In genomic region chr20:61760321-61761112, GRCh38 we compare ENCODE assay signal across 32 cellular contexts.
A peak's percentile ranks its signal among the peaks of the same experiment; 100 is the strongest.
DNase-seq lines count a peak whose midpoint lies in the region; ATAC-seq, FAIRE-seq and TF ChIP-seq lines count a peak whose summit lies in the region.
"Had no signal": no experiment of that assay in that cellular context is flagged by ENCODE, and none has a peak within 500 bp of the region (broad histone marks: within the 10 kb centered on the region; RNA-seq: fewer than 3 reads in every experiment).

No MANE protein-coding gene starts in this region.

- H3K9me3 Mint-ChIP-seq in activated T-cell treated with anti-CD3 and anti-CD28 coated beads, Interleukin-2, amount 50 U/mL, for 72 hours = no peaks in the 10 kb centered on the region
- H3K9me3 Mint-ChIP-seq: activated CD4-positive, alpha-beta memory T cell treated with anti-CD3 and anti-CD28 coated beads for 36 hours; activated naive CD8-positive, alpha-beta T cell treated with anti-CD3 and anti-CD28 coated beads, Interleukin-2, amount 10 ng/mL, durations not matched to agents 7 days and 5 days; activated T-helper 2 cell treated with anti-CD3 and anti-CD28 coated beads, Interferon-gamma antibody, Interleukin-2, Interleukin-4, amounts not matched to agents 10 μg/mL and 5 μg/mL and 100 μg/mL, durations not matched to agents 14 hours and 24 hours and 36 hours; CD4-positive, alpha-beta memory T cell; natural killer cell treated with Interleukin-12 subunit alpha and Interleukin-12 subunit beta and Interleukin-15 and Interleukin-18, amount 100 ng/mL, for 72 hours; stimulated activated naive B cell treated with anti-CD40 and anti-IgM and Interleukin-4, amounts not matched to agents 10 μg/mL and 1 μg/mL and 100 μg/mL, for 72 hours had no signal

- DNase-seq in HepG2 (ENCODE audit: low spot score) (no peak), right lobe of liver (no peak), inferior parietal cortex (ENCODE audit: extremely low spot score) (peak; percentile 72), putamen (ENCODE audit: low spot score) (peak; percentile 71), NCI-H2227 (lab: John Stamatoyannopoulos, UW; ENCODE audit: unreplicated experiment) (no peak), PC-9 (no peak)
- no peak for DNase-seq in activated T-cell treated with anti-CD3 and anti-CD28 coated beads, Interleukin-2, amount 50 U/mL, for 72 hours
- DNase-seq: activated CD4-positive, alpha-beta memory T cell treated with anti-CD3 and anti-CD28 coated beads for 36 hours; activated CD8-positive, alpha-beta memory T cell treated with anti-CD3 and anti-CD28 coated beads, Interleukin-2, amount 50 U/mL, for 48 hours; activated naive CD8-positive, alpha-beta T cell treated with anti-CD3 and anti-CD28 coated beads, Interleukin-2, amount 10 ng/mL, durations not matched to agents 7 days and 5 days; AML-193; CD4-positive, alpha-beta memory T cell; GOT3; islet precursor cell; left ventricle myocardium superior; NCI-H1105 treated with DMSO at 0.1 percent for 48 hours; NCI-H2081 treated with DMSO at 0.1 percent for 48 hours; NCI-H774; RPMI8226; stimulated activated CD4-positive, alpha-beta T cell treated with anti-CD3 and anti-CD28 coated beads, Interleukin-12 subunit alpha, Interleukin-12 subunit beta, amount 100 ng/mL, for 4 hours; stimulated activated CD4-positive, alpha-beta T cell treated with anti-CD3 and anti-CD28 coated beads, Interleukin-4, amount 100 ng/mL, for 4 hours; stimulated activated naive B cell treated with anti-CD40 and anti-IgM and Interleukin-4, amounts not matched to agents 10 μg/mL and 1 μg/mL and 100 μg/mL, for 72 hours had no signal

- no TSS peak for BruUV-seq in HepG2 (replicated peaks; lab: Mats Ljungman, UMichigan)
- BruUV-seq in PC-9 (replicated peaks; lab: Mats Ljungman, UMichigan) = no TSS peak

- H3K36me3 ChIP-seq in HepG2 (replicated peaks in 1 of 2; ENCODE audit: control insufficient read depth in 1 of 2, insufficient read depth in 2 of 2, low read length in 2 of 2) = no peaks in the 10 kb centered on the region
- no peaks in the 10 kb centered on the region for H3K36me3 ChIP-seq in right lobe of liver
- H3K36me3 ChIP-seq in PC-9 (ENCODE audit: low read depth) = no peaks in the 10 kb centered on the region
- H3K36me3 ChIP-seq: right atrium auricular region had no signal

- H3K79me2 ChIP-seq in HepG2 (ENCODE audit: insufficient read depth, low read length) (no peaks in the 10 kb centered on the region), PC-9 (ENCODE audit: low read depth) (no peaks in the 10 kb centered on the region)

- no peak overlapping the region for H2AFZ ChIP-seq in HepG2 (ENCODE audit: low read length)
- H2AFZ ChIP-seq in PC-9 = no peak overlapping the region

- 16% methylated on average over 15 of the region's 18 CpGs for WGBS in HepG2 (ENCODE audit: low lambda C conversion rate)
- WGBS in right lobe of liver (ENCODE audit: insufficient coverage, low coverage, low lambda C conversion rate, missing lambda C conversion rate) = 47% methylated on average over 12 of the region's 18 CpGs

- no peak overlapping the region for H3K9ac ChIP-seq in HepG2 (ENCODE audit: insufficient read depth, low read depth, low read length)

- TF ChIP-seq RAD21 in HepG2 (CRISPR knock-in tag; IDR thresholded peaks at IDR 0.05) = no peak

- H3K4me1 Mint-ChIP-seq in activated T-cell treated with anti-CD3 and anti-CD28 coated beads, Interleukin-2, amount 50 U/mL, for 72 hours (ENCODE audit: low read depth) = no peaks in the 10 kb centered on the region
- H3K4me1 Mint-ChIP-seq: activated naive CD8-positive, alpha-beta T cell treated with anti-CD3 and anti-CD28 coated beads, Interleukin-2, amount 10 ng/mL, durations not matched to agents 7 days and 5 days; CD4-positive, alpha-beta memory T cell; stimulated activated naive B cell treated with anti-CD40 and anti-IgM and Interleukin-4, amounts not matched to agents 10 μg/mL and 1 μg/mL and 100 μg/mL, for 72 hours had no signal

- peaks cover 5% of the 10 kb centered on the region; the same call in 1 of the 2 replicates for H4K20me1 ChIP-seq in HepG2 (ENCODE audit: insufficient read depth, low read length)
- 0 out of 2 replicates have a peak, but pooled peaks cover 8% of the 10 kb centered on the region for H4K20me1 ChIP-seq in PC-9 (ENCODE audit: insufficient read depth)

- no peak overlapping the region for H3K4me3 Mint-ChIP-seq in activated T-cell treated with anti-CD3 and anti-CD28 coated beads, Interleukin-2, amount 50 U/mL, for 72 hours
- H3K4me3 Mint-ChIP-seq: activated CD4-positive, alpha-beta memory T cell treated with anti-CD3 and anti-CD28 coated beads for 36 hours; activated naive CD8-positive, alpha-beta T cell treated with anti-CD3 and anti-CD28 coated beads, Interleukin-2, amount 10 ng/mL, durations not matched to agents 7 days and 5 days; CD4-positive, alpha-beta memory T cell; natural killer cell treated with Interleukin-12 subunit alpha and Interleukin-12 subunit beta and Interleukin-15 and Interleukin-18, amount 100 ng/mL, for 72 hours; stimulated activated naive B cell treated with anti-CD40 and anti-IgM and Interleukin-4, amounts not matched to agents 10 μg/mL and 1 μg/mL and 100 μg/mL, for 72 hours had no signal

- H3K36me3 Mint-ChIP-seq in activated T-cell treated with anti-CD3 and anti-CD28 coated beads, Interleukin-2, amount 50 U/mL, for 72 hours (ENCODE audit: insufficient read depth in 2 of 2) = no peaks in the 10 kb centered on the region
- H3K36me3 Mint-ChIP-seq: activated CD4-positive, alpha-beta memory T cell treated with anti-CD3 and anti-CD28 coated beads for 36 hours; activated naive CD8-positive, alpha-beta T cell treated with anti-CD3 and anti-CD28 coated beads, Interleukin-2, amount 10 ng/mL, durations not matched to agents 7 days and 5 days; CD4-positive, alpha-beta memory T cell; natural killer cell treated with Interleukin-12 subunit alpha and Interleukin-12 subunit beta and Interleukin-15 and Interleukin-18, amount 100 ng/mL, for 72 hours; stimulated activated naive B cell treated with anti-CD40 and anti-IgM and Interleukin-4, amounts not matched to agents 10 μg/mL and 1 μg/mL and 100 μg/mL, for 72 hours had no signal

- no peaks in the 10 kb centered on the region for H3K9me3 ChIP-seq in HepG2 (ENCODE audit: low read length)
- no peaks in the 10 kb centered on the region for H3K9me3 ChIP-seq in right lobe of liver
- no peaks in the 10 kb centered on the region for H3K9me3 ChIP-seq in PC-9 (ENCODE audit: insufficient read depth, low read depth)
- H3K9me3 ChIP-seq: A549, right atrium auricular region had no signal

- H3K4me1 ChIP-seq in HepG2 (ENCODE audit: insufficient read depth, low read length) (no peaks in the 10 kb centered on the region), right lobe of liver (no peaks in the 10 kb centered on the region), PC-9 (replicated peaks; ENCODE audit: insufficient read depth) (no peaks in the 10 kb centered on the region)
- H3K4me1 ChIP-seq: A549, right atrium auricular region had no signal

- H3K4me3 ChIP-seq in HepG2 (replicated peaks in 1 of 3; ENCODE audit: insufficient read depth in 1 of 3, low read depth in 2 of 3, low read length in 3 of 3) (no peak overlapping the region), right lobe of liver (no peak overlapping the region), PC-9 (no peak overlapping the region)
- H3K4me3 ChIP-seq: A549, GM12878, K562, right atrium auricular region had no signal

- no peak overlapping the region for H3K27ac Mint-ChIP-seq in activated T-cell treated with anti-CD3 and anti-CD28 coated beads, Interleukin-2, amount 50 U/mL, for 72 hours
- H3K27ac Mint-ChIP-seq: activated CD4-positive, alpha-beta memory T cell treated with anti-CD3 and anti-CD28 coated beads for 36 hours; activated naive CD8-positive, alpha-beta T cell treated with anti-CD3 and anti-CD28 coated beads, Interleukin-2, amount 10 ng/mL, durations not matched to agents 7 days and 5 days; activated T-helper 2 cell treated with anti-CD3 and anti-CD28 coated beads, Interferon-gamma antibody, Interleukin-2, Interleukin-4, amounts not matched to agents 10 μg/mL and 5 μg/mL and 100 μg/mL, durations not matched to agents 14 hours and 24 hours and 36 hours; CD4-positive, alpha-beta memory T cell; natural killer cell treated with Interleukin-12 subunit alpha and Interleukin-12 subunit beta and Interleukin-15 and Interleukin-18, amount 100 ng/mL, for 72 hours; stimulated activated naive B cell treated with anti-CD40 and anti-IgM and Interleukin-4, amounts not matched to agents 10 μg/mL and 1 μg/mL and 100 μg/mL, for 72 hours had no signal

- H3K27me3 ChIP-seq in HepG2 (ENCODE audit: control insufficient read depth in 1 of 2, insufficient read depth in 2 of 2, low read length in 2 of 2) (peaks cover 36 to 90% of the 10 kb centered on the region in 2 experiments), right lobe of liver (no peaks in the 10 kb centered on the region), PC-9 (ENCODE audit: insufficient read depth, low read depth) (peaks cover 94% of the 10 kb centered on the region)
- H3K27me3 ChIP-seq: right atrium auricular region had no signal

- H3K9me2 ChIP-seq in PC-9 (ENCODE audit: insufficient read depth) = no peaks in the 10 kb centered on the region

- FAIRE-seq in HepG2 (lab: Jason Lieb, UNC) = no peak
- FAIRE-seq: A549, endothelial cell of umbilical vein, GM12878, K562, TTC549 had no signal

- POLR2A ChIA-PET in HepG2 (lab: Yijun Ruan, JAX) = no interaction called here
- POLR2A ChIA-PET in PC-9 (lab: Charles Lee; ENCODE audit: unreplicated experiment) = no interaction called here

- in situ Hi-C loops in HepG2 (cut with HindIII; ENCODE audit: extremely low pct_ligation_motif_present, low pct_unique_long_range_greater_than_20kb) = no loop called here

- no peaks in the 10 kb centered on the region for H3K27me3 Mint-ChIP-seq in activated T-cell treated with anti-CD3 and anti-CD28 coated beads, Interleukin-2, amount 50 U/mL, for 72 hours (ENCODE audit: low read depth)
- H3K27me3 Mint-ChIP-seq: activated CD4-positive, alpha-beta memory T cell treated with anti-CD3 and anti-CD28 coated beads for 36 hours; natural killer cell treated with Interleukin-12 subunit alpha and Interleukin-12 subunit beta and Interleukin-15 and Interleukin-18, amount 100 ng/mL, for 72 hours; stimulated activated naive B cell treated with anti-CD40 and anti-IgM and Interleukin-4, amounts not matched to agents 10 μg/mL and 1 μg/mL and 100 μg/mL, for 72 hours had no signal

- H3F3A ChIP-seq in PC-9 (ENCODE audit: insufficient read depth, low read depth) = no peaks in the 10 kb centered on the region

- CTCF ChIA-PET in HepG2 (lab: Yijun Ruan, JAX; ENCODE audit: low intra/inter-chr PET ratio, low total read pairs) = no interaction called here
- CTCF ChIA-PET in PC-9 (lab: Charles Lee) = no interaction called here

- TF ChIP-seq EP300 in HepG2 (IDR thresholded peaks at IDR 0.05; ENCODE audit: low read depth in 2 of 2, low read length in 2 of 2) (no peak), HepG2 (CRISPR knock-in tag; IDR thresholded peaks at IDR 0.05; ENCODE audit: borderline replicate concordance) (no peak)

- intact Hi-C loops in HepG2 (cut with micrococcal nuclease; ENCODE audit: unreplicated experiment) (no loop called here), right lobe of liver (cut with DNase I) (no loop called here), PC-9 (cut with micrococcal nuclease; ENCODE audit: unreplicated experiment) (no loop called here)

- H3K4me2 ChIP-seq in HepG2 (ENCODE audit: low read depth, low read length) (no peak overlapping the region), PC-9 (no peak overlapping the region)
- H3K4me2 ChIP-seq: A549 had no signal

- no peak for TF ChIP-seq POLR2A in HepG2 (IDR thresholded peaks at IDR 0.05; ENCODE audit: insufficient read depth in 1 of 2, low read depth in 2 of 2, low read length in 2 of 2)
- TF ChIP-seq POLR2A in right lobe of liver (IDR thresholded peaks at IDR 0.05) = no peak

- H3K27ac ChIP-seq in HepG2 (ENCODE audit: extremely low read length, insufficient read depth, low read length) = no peak overlapping the region
- H3K27ac ChIP-seq in right lobe of liver = no peak overlapping the region
- H3K27ac ChIP-seq in PC-9 = no peak overlapping the region
- H3K27ac ChIP-seq: A549, right atrium auricular region had no signal

- ATAC-seq in HepG2 = no peak
- ATAC-seq in right lobe of liver = no peak
- ATAC-seq in HG02884 (IDR thresholded peaks at IDR 0.05; ENCODE audit: unreplicated experiment) = no peak
- ATAC-seq in activated T-cell treated with anti-CD3 and anti-CD28 coated beads, Interleukin-2, amount 50 U/mL, for 72 hours (replicated peaks in 1 of 2) = no peak
- ATAC-seq: A549; activated CD4-positive, CD25-positive, alpha-beta regulatory T cell treated with anti-CD3 and anti-CD28 coated beads, Interleukin-2, amount 50 U/mL, for 24 hours; GM12878; K562; left ventricle myocardium superior; natural killer cell treated with Interleukin-12 subunit alpha and Interleukin-12 subunit beta and Interleukin-15 and Interleukin-18, amount 100 ng/mL, for 72 hours; stimulated activated naive B cell treated with anti-CD40 and anti-IgM and Interleukin-4, amounts not matched to agents 10 μg/mL and 1 μg/mL and 100 μg/mL, for 72 hours had no signal

- TF ChIP-seq CTCF in HepG2 (CRISPR knock-in tag; IDR thresholded peaks at IDR 0.05) (no peak), right lobe of liver (IDR thresholded peaks at IDR 0.05) (no peak), PC-9 (conservative IDR thresholded peaks at IDR 0.05) (no peak)

Comparison
In these comparisons a context has a peak if more than half of its experiments do, and no peak if none do; other contexts are left out.
1. DNase-seq: peak in inferior parietal cortex (single experiment) and putamen (single experiment); none in HepG2 (single experiment), right lobe of liver (0 of 3), NCI-H2227 (single experiment), PC-9 (0 of 2) and activated T-cell treated with anti-CD3 and anti-CD28 coated beads, Interleukin-2, amount 50 U/mL, for 72 hours (0 of 2).